ENCODE assay signal across 27 cellular contexts in the genomic region with DNA sequence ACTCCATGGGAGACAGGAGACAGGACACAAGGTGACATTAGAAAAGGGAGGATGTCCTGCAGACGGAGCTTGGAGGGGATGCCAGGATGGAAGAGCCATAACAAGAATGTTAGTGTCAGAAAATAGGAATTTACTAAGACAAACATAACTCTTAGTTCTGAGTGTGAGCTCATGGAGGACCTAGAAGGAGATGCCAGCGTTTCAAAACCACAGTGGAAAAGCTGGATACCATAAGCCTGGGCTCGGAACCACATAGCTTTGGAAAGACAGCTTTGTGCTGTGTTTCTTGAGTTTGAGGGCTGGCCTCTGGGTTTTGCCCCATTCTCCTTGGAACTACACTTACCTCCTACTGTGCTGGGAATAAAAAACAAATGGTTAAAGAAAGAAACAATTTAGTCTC.
A peak's percentile ranks its signal among the peaks of the same experiment; 100 is the strongest.
DNase-seq lines count a peak whose midpoint lies in the region; ATAC-seq lines count a peak whose summit lies in the region.
"Had no signal": no experiment of that assay in that cellular context is flagged by ENCODE, and none has a peak within 500 bp of the region (broad histone marks: within the 10 kb centered on the region; RNA-seq: fewer than 3 reads in every experiment).

No MANE protein-coding gene starts in this region.

- no CpG with 5 or more reads among the region's 3 CpGs for WGBS in neuronal stem cell (ENCODE audit: extremely low coverage in 2 of 2, insufficient read length in 2 of 2, insufficient replicate concordance in 1 of 2), 2 donors

- H3K4me1 Mint-ChIP-seq in stimulated activated naive B cell treated with anti-CD40 and anti-IgM and Interleukin-4, amounts not matched to agents 10 μg/mL and 1 μg/mL and 100 μg/mL, for 72 hours = peaks cover 8 to 9% of the 10 kb centered on the region in 2 donors
- H3K4me1 Mint-ChIP-seq: activated CD4-positive, alpha-beta T cell treated with anti-CD3 and anti-CD28 coated beads, Interleukin-2, amount 10 ng/mL, durations not matched to agents 7 days and 5 days; CD4-positive, alpha-beta memory T cell had no signal

- H3K27me3 Mint-ChIP-seq in stimulated activated naive B cell treated with anti-CD40 and anti-IgM and Interleukin-4, amounts not matched to agents 10 μg/mL and 1 μg/mL and 100 μg/mL, for 72 hours = no peaks in the 10 kb centered on the region
- H3K27me3 Mint-ChIP-seq: activated naive CD8-positive, alpha-beta T cell treated with anti-CD3 and anti-CD28 coated beads, Interleukin-2, amount 50 U/mL, for 24 hours; CD4-positive, alpha-beta memory T cell had no signal

- no peak overlapping the region for H3K23ac ChIP-seq in neuronal stem cell (ENCODE audit: low read depth, low read length, poor library complexity)

- no peak overlapping the region for H2BK12ac ChIP-seq in neuronal stem cell (ENCODE audit: low read length)

- H3K9me3 Mint-ChIP-seq in stimulated activated naive B cell treated with anti-CD40 and anti-IgM and Interleukin-4, amounts not matched to agents 10 μg/mL and 1 μg/mL and 100 μg/mL, for 72 hours = peaks cover 10 to 11% of the 10 kb centered on the region in 2 donors
- H3K9me3 Mint-ChIP-seq: activated CD4-positive, alpha-beta T cell treated with anti-CD3 and anti-CD28 coated beads, Interleukin-2, amount 10 ng/mL, durations not matched to agents 7 days and 5 days; activated naive CD8-positive, alpha-beta T cell treated with anti-CD3 and anti-CD28 coated beads, Interleukin-2, amount 50 U/mL, for 24 hours; CD4-positive, alpha-beta memory T cell; T-helper 1 cell treated with Interleukin-12 subunit alpha and Interleukin-12 subunit beta and Interleukin-4 antibody, amounts not matched to agents 30 μg/mL and 1 μg/mL, for 36 hours had no signal

- H3K27ac ChIP-seq in Karpas-422 (ENCODE audit: low read length) (peak overlapping the region; percentile 53; the same call in 1 of the 2 replicates), neuronal stem cell (replicated peaks; ENCODE audit: low read length) (no peak overlapping the region)
- H3K27ac ChIP-seq: dorsolateral prefrontal cortex, gastroesophageal sphincter, pancreas, PC-9, right lobe of liver, uterus had no signal

- H4K91ac ChIP-seq in neuronal stem cell (ENCODE audit: low read depth, low read length, poor library complexity) = no peak overlapping the region

- H2AK5ac ChIP-seq in neuronal stem cell (ENCODE audit: low read depth, low read length) = no peak overlapping the region

- no peaks in the 10 kb centered on the region; the same call in 1 of the 2 replicates for H3K9me3 ChIP-seq in Karpas-422 (ENCODE audit: low read length)
- peaks cover 0 to 4% of the 10 kb centered on the region in 2 donors for H3K9me3 ChIP-seq in neuronal stem cell (replicated peaks in 1 of 2; ENCODE audit: control insufficient read depth in 2 of 2, insufficient read depth in 1 of 2, low read depth in 1 of 2, low read length in 2 of 2)
- H3K9me3 ChIP-seq: gastroesophageal sphincter, HAP-1, pancreas, right lobe of liver, uterus had no signal

- no peak for ATAC-seq in stimulated activated naive B cell treated with anti-CD40 and anti-IgM and Interleukin-4, amounts not matched to agents 10 μg/mL and 1 μg/mL and 100 μg/mL, for 72 hours (replicated peaks)
- ATAC-seq in HG03442 (IDR thresholded peaks at IDR 0.05; ENCODE audit: unreplicated experiment) = no peak
- ATAC-seq: activated naive CD8-positive, alpha-beta T cell treated with anti-CD3 and anti-CD28 coated beads, Interleukin-2, amount 50 U/mL, for 24 hours; gastroesophageal sphincter; HepG2; pancreas; right lobe of liver had no signal

- H2BK15ac ChIP-seq in neuronal stem cell (ENCODE audit: low read length) = no peak overlapping the region

- H3K79me2 ChIP-seq in Karpas-422 (ENCODE audit: low read length) = no peaks in the 10 kb centered on the region

- H3K14ac ChIP-seq in neuronal stem cell (ENCODE audit: low read length) = no peak overlapping the region

- H3K4me1 ChIP-seq in Karpas-422 (ENCODE audit: low read length) = peaks cover 59% of the 10 kb centered on the region
- H3K4me1 ChIP-seq in neuronal stem cell (ENCODE audit: control insufficient read depth in 2 of 2, insufficient read depth in 1 of 2, low read depth in 1 of 2, low read length in 2 of 2) = peaks cover 5 to 21% of the 10 kb centered on the region in 2 donors
- H3K4me1 ChIP-seq: HAP-1, pancreas, right lobe of liver, uterus had no signal

- no peak overlapping the region for H3K4ac ChIP-seq in neuronal stem cell (ENCODE audit: low read length)

- no peaks in the 10 kb centered on the region for H4K20me1 ChIP-seq in Karpas-422 (ENCODE audit: insufficient read depth, low read depth, low read length)

- no peak overlapping the region for H2BK120ac ChIP-seq in neuronal stem cell (ENCODE audit: low read depth, low read length)

- H3K4me3 Mint-ChIP-seq in stimulated activated naive B cell treated with anti-CD40 and anti-IgM and Interleukin-4, amounts not matched to agents 10 μg/mL and 1 μg/mL and 100 μg/mL, for 72 hours = no peak overlapping the region
- H3K4me3 Mint-ChIP-seq: activated CD4-positive, alpha-beta T cell treated with anti-CD3 and anti-CD28 coated beads, Interleukin-2, amount 10 ng/mL, durations not matched to agents 7 days and 5 days; activated naive CD8-positive, alpha-beta T cell treated with anti-CD3 and anti-CD28 coated beads, Interleukin-2, amount 50 U/mL, for 24 hours; CD4-positive, alpha-beta memory T cell; T-helper 1 cell treated with Interleukin-12 subunit alpha and Interleukin-12 subunit beta and Interleukin-4 antibody, amounts not matched to agents 30 μg/mL and 1 μg/mL, for 36 hours had no signal

- H2BK5ac ChIP-seq in neuronal stem cell (ENCODE audit: low read length) = no peak overlapping the region

- H3K36me3 Mint-ChIP-seq in stimulated activated naive B cell treated with anti-CD40 and anti-IgM and Interleukin-4, amounts not matched to agents 10 μg/mL and 1 μg/mL and 100 μg/mL, for 72 hours = peaks cover 0 to 10% of the 10 kb centered on the region in 2 donors
- H3K36me3 Mint-ChIP-seq: CD4-positive, alpha-beta memory T cell had no signal

- no peak overlapping the region for H3K4me3 ChIP-seq in Karpas-422 (ENCODE audit: low read length)
- H3K4me3 ChIP-seq in neuronal stem cell (ENCODE audit: low read length in 2 of 2) = no peak overlapping the region
- H3K4me3 ChIP-seq: dorsolateral prefrontal cortex, gastroesophageal sphincter, HAP-1, pancreas, PC-9, right lobe of liver, uterus had no signal

- no peaks in the 10 kb centered on the region for H3K79me1 ChIP-seq in neuronal stem cell (ENCODE audit: low read depth, low read length)

- DNase-seq in AG20443 (ENCODE audit: low spot score) = peak; percentile 19
- DNase-seq in Karpas-422 = no peak
- DNase-seq in dedifferentiated amniotic fluid mesenchymal stem cell (ENCODE audit: extremely low spot score) = peak; percentile 23
- no peak for DNase-seq in neuronal stem cell (ENCODE audit: low spot score)
- DNase-seq in HUDEP-2 (lab: John Stamatoyannopoulos, UW; ENCODE audit: unreplicated experiment in 76 of 76) = no peak
- no peak for DNase-seq in stimulated activated naive B cell treated with anti-CD40 and anti-IgM and Interleukin-4, amounts not matched to agents 10 μg/mL and 1 μg/mL and 100 μg/mL, for 72 hours
- no peak for DNase-seq in COLO668 (lab: John Stamatoyannopoulos, UW; ENCODE audit: unreplicated experiment)
- DNase-seq: activated CD4-positive, alpha-beta T cell treated with anti-CD3 and anti-CD28 coated beads, Interleukin-2, amount 10 ng/mL, durations not matched to agents 7 days and 5 days; activated CD8-positive, alpha-beta memory T cell treated with anti-CD3 and anti-CD28 coated beads, Interleukin-2, amount 50 U/mL, for 4 hours; activated effector memory CD4-positive, alpha-beta T cell treated with Interleukin-2 at 50 U/mL for 16 hours; activated naive CD8-positive, alpha-beta T cell treated with anti-CD3 and anti-CD28 coated beads, Interleukin-2, amount 50 U/mL, for 24 hours; CD4-positive, alpha-beta memory T cell; dorsolateral prefrontal cortex; kidney glomerular epithelial cell; mammary epithelial cell; NCI-H1694; NCI-H345; pancreas; PC-9; right lobe of liver; SIG-M5; uterus had no signal

- no peak overlapping the region for H4K8ac ChIP-seq in neuronal stem cell (ENCODE audit: low read depth, low read length)

- no peak overlapping the region for H3K18ac ChIP-seq in neuronal stem cell (ENCODE audit: low read length)

- H3K9me2 ChIP-seq in Karpas-422 (replicated peaks; ENCODE audit: insufficient read depth, low read length) = no peaks in the 10 kb centered on the region

- H3K36me3 ChIP-seq in Karpas-422 (ENCODE audit: insufficient read depth, low read length) = no peaks in the 10 kb centered on the region; the same call in 1 of the 2 replicates
- no peaks in the 10 kb centered on the region for H3K36me3 ChIP-seq in neuronal stem cell (replicated peaks in 1 of 2; ENCODE audit: control insufficient read depth in 2 of 2, insufficient read depth in 2 of 2, low read length in 2 of 2)
- H3K36me3 ChIP-seq: gastroesophageal sphincter, HAP-1, pancreas, right lobe of liver, uterus had no signal

- H3K4me2 ChIP-seq in Karpas-422 (ENCODE audit: low read depth, low read length, poor library complexity, severe bottlenecking) (no peak overlapping the region), neuronal stem cell (ENCODE audit: insufficient read depth, low read length, poor library complexity, severe bottlenecking) (no peak overlapping the region)
- H3K4me2 ChIP-seq: PC-9 had no signal

- H3K27me3 ChIP-seq in Karpas-422 (ENCODE audit: low read length) = no peaks in the 10 kb centered on the region
- no peaks in the 10 kb centered on the region for H3K27me3 ChIP-seq in neuronal stem cell (ENCODE audit: control insufficient read depth in 3 of 3, insufficient read depth in 3 of 3, low read depth in 1 of 3, low read length in 3 of 3)
- H3K27me3 ChIP-seq: gastroesophageal sphincter, pancreas, right lobe of liver, uterus had no signal

- H3K9ac ChIP-seq in Karpas-422 (ENCODE audit: low read length) = no peak overlapping the region
- H3K9ac ChIP-seq in neuronal stem cell (ENCODE audit: low read depth, low read length, poor library complexity) = no peak overlapping the region

- H2AFZ ChIP-seq in Karpas-422 (ENCODE audit: low read length) = peak overlapping the region; percentile 19; the same call in 1 of the 2 replicates
- H2AFZ ChIP-seq in neuronal stem cell (ENCODE audit: low read length) = peak overlapping the region; percentile 3
- H2AFZ ChIP-seq: PC-9 had no signal

- H3K27ac Mint-ChIP-seq in stimulated activated naive B cell treated with anti-CD40 and anti-IgM and Interleukin-4, amounts not matched to agents 10 μg/mL and 1 μg/mL and 100 μg/mL, for 72 hours = no peak overlapping the region
- H3K27ac Mint-ChIP-seq: activated CD4-positive, alpha-beta T cell treated with anti-CD3 and anti-CD28 coated beads, Interleukin-2, amount 10 ng/mL, durations not matched to agents 7 days and 5 days; activated naive CD8-positive, alpha-beta T cell treated with anti-CD3 and anti-CD28 coated beads, Interleukin-2, amount 50 U/mL, for 24 hours; T-helper 1 cell treated with Interleukin-12 subunit alpha and Interleukin-12 subunit beta and Interleukin-4 antibody, amounts not matched to agents 30 μg/mL and 1 μg/mL, for 36 hours had no signal

Comparison
In these comparisons a context has a peak if more than half of its experiments do, and no peak if none do; other contexts are left out.
1. DNase-seq: peak in AG20443 (single experiment) and dedifferentiated amniotic fluid mesenchymal stem cell (single experiment); none in Karpas-422 (single experiment), neuronal stem cell (single experiment), HUDEP-2 (0 of 76), stimulated activated naive B cell treated with anti-CD40 and anti-IgM and Interleukin-4, amounts not matched to agents 10 μg/mL and 1 μg/mL and 100 μg/mL, for 72 hours (single experiment) and COLO668 (single experiment).